1 cellular context compared by ENCODE assay signal in the genomic region with DNA sequence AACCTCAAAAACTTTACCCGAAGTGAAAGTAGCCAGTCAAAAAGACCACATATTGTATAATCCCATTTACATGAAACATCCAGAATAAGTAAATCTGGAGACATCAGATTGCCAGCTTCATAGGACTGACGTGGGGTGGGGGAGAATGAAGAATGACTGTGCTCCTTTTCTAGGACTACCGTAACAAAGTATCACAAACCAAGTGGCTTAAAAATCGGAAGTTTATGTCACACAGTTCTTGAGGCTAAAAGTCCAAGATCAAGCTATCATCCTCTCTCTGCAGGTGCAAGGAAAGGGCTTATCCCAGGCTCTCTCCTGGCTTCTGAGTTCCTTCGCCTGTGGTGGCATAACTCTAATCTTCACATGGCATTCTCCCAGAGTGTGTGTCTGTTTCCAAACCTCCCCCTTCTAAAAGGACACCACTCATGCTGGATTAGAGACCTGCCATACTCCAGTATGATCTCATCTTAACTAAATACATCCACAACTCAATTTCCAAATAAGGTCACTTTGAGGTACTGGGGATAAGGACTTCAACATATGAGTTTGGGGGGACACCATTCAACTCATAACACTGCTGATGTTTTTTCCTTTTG.
TF ChIP-seq lines count a peak whose summit lies in the region.

No MANE protein-coding gene starts in this region.

TF ChIP-seq in IMR-90, 13 proteins besides CTCF, POLR2A, EP300 and RAD21:
- no peak for TF ChIP-seq MAZ (IDR thresholded peaks at IDR 0.05; ENCODE audit: borderline replicate concordance, low read depth, low read length)
